18 cellular contexts compared by ENCODE assay signal in the genomic region with DNA sequence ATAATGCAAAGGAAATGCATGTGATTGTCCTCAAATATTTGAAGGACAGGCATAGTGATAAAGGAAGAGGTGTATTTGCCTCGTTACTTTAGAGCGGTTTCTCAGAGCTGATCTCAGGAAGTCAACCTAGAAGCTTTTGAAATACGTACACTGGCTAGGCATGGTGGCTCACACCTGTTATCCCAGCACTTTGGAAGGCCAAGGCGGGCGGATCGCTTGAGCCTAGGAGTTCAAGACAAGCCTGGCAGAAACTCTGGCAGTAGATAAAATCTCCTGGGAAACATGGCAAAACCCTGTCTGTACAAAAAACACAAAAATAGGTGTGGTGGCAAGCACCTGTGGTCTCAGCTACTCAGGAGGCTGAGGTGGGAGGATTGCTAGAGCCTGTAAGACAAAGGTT. TPM values are rescaled to one million over a fixed set of nuclear protein-coding genes. Genes with fewer than 3 reads are reported as not detected.
A peak's percentile ranks its signal among the peaks of the same experiment; 100 is the strongest.
DNase-seq lines count a peak whose midpoint lies in the region; ATAC-seq lines count a peak whose summit lies in the region.
"Had no signal": no experiment of that assay in that cellular context is flagged by ENCODE, and none has a peak within 500 bp of the region (broad histone marks: within the 10 kb centered on the region; RNA-seq: fewer than 3 reads in every experiment).

No MANE protein-coding gene starts in this region.

- peaks cover 0 to 17% of the 10 kb centered on the region in 2 donors for H3K36me3 Mint-ChIP-seq in activated T-cell treated with anti-CD3 and anti-CD28 coated beads, Interleukin-2, amount 50 U/mL, for 72 hours (ENCODE audit: insufficient read depth in 2 of 2)
- H3K36me3 Mint-ChIP-seq in activated T-cell treated with anti-CD3 and anti-CD28 coated beads, Interleukin-2, amount 50 U/mL, for 4 hours (ENCODE audit: insufficient read depth): peaks cover 28% of the 10 kb centered on the region
- H3K36me3 Mint-ChIP-seq in IgD-negative memory B cell: peaks cover 2% of the 10 kb centered on the region
- H3K36me3 Mint-ChIP-seq in memory B cell: peaks cover 9% of the 10 kb centered on the region

- peak overlapping the region; percentile 60 for H3K27ac Mint-ChIP-seq in activated T-cell treated with anti-CD3 and anti-CD28 coated beads, Interleukin-2, amount 50 U/mL, for 72 hours
- H3K27ac Mint-ChIP-seq in IgD-negative memory B cell (peak overlapping the region in 2 of 3 donors; percentile 14 to 53), memory B cell (peak overlapping the region; percentile 78)
- H3K27ac Mint-ChIP-seq: CD14-positive monocyte had no signal

- H3K4me3 Mint-ChIP-seq in activated T-cell treated with anti-CD3 and anti-CD28 coated beads, Interleukin-2, amount 50 U/mL, for 72 hours: no peak overlapping the region
- H3K4me3 Mint-ChIP-seq in activated T-cell treated with anti-CD3 and anti-CD28 coated beads, Interleukin-2, amount 50 U/mL, for 4 hours: no peak overlapping the region
- H3K4me3 Mint-ChIP-seq in IgD-negative memory B cell: no peak overlapping the region
- H3K4me3 Mint-ChIP-seq in memory B cell: no peak overlapping the region
- H3K4me3 Mint-ChIP-seq: CD14-positive monocyte; CD4-positive, alpha-beta T cell; CD8-positive, alpha-beta memory T cell; HFFc6 had no signal

- ATAC-seq in activated T-cell treated with anti-CD3 and anti-CD28 coated beads, Interleukin-2, amount 50 U/mL, for 72 hours (replicated peaks in 1 of 2): no peak
- ATAC-seq in activated T-cell treated with anti-CD3 and anti-CD28 coated beads, Interleukin-2, amount 50 U/mL, for 4 hours: no peak
- no peak for ATAC-seq in memory B cell (ENCODE audit: low read depth)

- H3K9me3 Mint-ChIP-seq in activated T-cell treated with anti-CD3 and anti-CD28 coated beads, Interleukin-2, amount 50 U/mL, for 72 hours: no peaks in the 10 kb centered on the region
- no peaks in the 10 kb centered on the region for H3K9me3 Mint-ChIP-seq in activated T-cell treated with anti-CD3 and anti-CD28 coated beads, Interleukin-2, amount 50 U/mL, for 4 hours
- no peaks in the 10 kb centered on the region for H3K9me3 Mint-ChIP-seq in IgD-negative memory B cell
- H3K9me3 Mint-ChIP-seq in memory B cell: no peaks in the 10 kb centered on the region
- H3K9me3 Mint-ChIP-seq: CD14-positive monocyte; CD4-positive, alpha-beta T cell; CD8-positive, alpha-beta memory T cell; HFFc6 had no signal

- DNase-seq in activated T-cell treated with anti-CD3 and anti-CD28 coated beads, Interleukin-2, amount 50 U/mL, for 72 hours: no peak
- no peak for DNase-seq in activated T-cell treated with anti-CD3 and anti-CD28 coated beads, Interleukin-2, amount 50 U/mL, for 4 hours
- no peak for DNase-seq in memory B cell (ENCODE audit: low spot score in 2 of 2)
- DNase-seq in GM03348 (ENCODE audit: low spot score): no peak
- DNase-seq in COR-L47 (lab: John Stamatoyannopoulos, UW): no peak
- DNase-seq: ACHN; AML-193; BE2C; Calu3; CD4-positive, alpha-beta T cell; CD8-positive, alpha-beta memory T cell; DMS53; DMS79 treated with DMSO at 0.1 percent for 48 hours; GF-D8; GOT3; HFFc6 had no signal

- no peaks in the 10 kb centered on the region for H3K27me3 Mint-ChIP-seq in activated T-cell treated with anti-CD3 and anti-CD28 coated beads, Interleukin-2, amount 50 U/mL, for 72 hours (ENCODE audit: low read depth)
- no peaks in the 10 kb centered on the region for H3K27me3 Mint-ChIP-seq in activated T-cell treated with anti-CD3 and anti-CD28 coated beads, Interleukin-2, amount 50 U/mL, for 4 hours (ENCODE audit: low read depth)
- H3K27me3 Mint-ChIP-seq in IgD-negative memory B cell: no peaks in the 10 kb centered on the region
- no peaks in the 10 kb centered on the region for H3K27me3 Mint-ChIP-seq in memory B cell
- H3K27me3 Mint-ChIP-seq: CD4-positive, alpha-beta T cell; CD8-positive, alpha-beta memory T cell had no signal

- peaks cover 9% of the 10 kb centered on the region for H3K4me1 Mint-ChIP-seq in activated T-cell treated with anti-CD3 and anti-CD28 coated beads, Interleukin-2, amount 50 U/mL, for 72 hours (ENCODE audit: low read depth)
- H3K4me1 Mint-ChIP-seq in activated T-cell treated with anti-CD3 and anti-CD28 coated beads, Interleukin-2, amount 50 U/mL, for 4 hours (ENCODE audit: low read depth): peaks cover 3% of the 10 kb centered on the region
- H3K4me1 Mint-ChIP-seq in IgD-negative memory B cell (peaks cover 0 to 6% (median 1%) of the 10 kb centered on the region in 3 donors), memory B cell (peaks cover 4% of the 10 kb centered on the region)

RNA-seq across cellular contexts. Expression of a gene that starts 24.9 kb away (rescaled TPM):
- total RNA-seq in activated T-cell treated with anti-CD3 and anti-CD28 coated beads, Interleukin-2, amount 50 U/mL, for 72 hours: 10 to 100 TPM; 33.6 to 44.5 TPM
- 10 to 100 TPM; 31.2 to 33.8 (median 33.2) TPM for total RNA-seq in activated T-cell treated with anti-CD3 and anti-CD28 coated beads, Interleukin-2, amount 50 U/mL, for 4 hours
- 10.2 TPM for polyA plus RNA-seq in IgD-negative memory B cell
